26 cellular contexts compared by ENCODE assay signal in genomic region chr3:155189478-155189877, GRCh38.
A peak's percentile ranks its signal among the peaks of the same experiment; 100 is the strongest.
DNase-seq lines count a peak whose midpoint lies in the region; ATAC-seq, FAIRE-seq and TF ChIP-seq lines count a peak whose summit lies in the region.
"Had no signal": no experiment of that assay in that cellular context is flagged by ENCODE, and none has a peak within 500 bp of the region (broad histone marks: within the 10 kb centered on the region; RNA-seq: fewer than 3 reads in every experiment).

No MANE protein-coding gene starts in this region.

- in situ Hi-C loops in mammary epithelial cell (cut with MboI; ENCODE audit: low sequenced_read_pairs in 2 of 2) = no loop called here
- in situ Hi-C loops in GM12878 (cut with MboI) = no loop called here

- H4K20me1 ChIP-seq in mammary epithelial cell (ENCODE audit: insufficient read depth, low read length) (no peaks in the 10 kb centered on the region), GM12878 (ENCODE audit: control insufficient read depth, insufficient read depth) (no peaks in the 10 kb centered on the region)
- H4K20me1 ChIP-seq: BLaER1 treated with 17β-estradiol and CSF1 and Interleukin-3, amounts not matched to agents 10 nM and 100 nM had no signal

- CTCF ChIA-PET in MCF 10A (lab: Yijun Ruan, JAX) (no interaction called here), mammary epithelial cell (lab: Charles Lee; ENCODE audit: low non-redundant PET) (no interaction called here), GM12878 (lab: Yijun Ruan, JAX) (interaction anchor here (0.6 kb wide), 1 partner anchor 24 kb away, joined by 4 read pairs; no protein-coding TSS in a partner anchor)
- CTCF ChIA-PET in activated CD4-positive, alpha-beta T cell treated with anti-CD3 and anti-CD28 coated beads, Interleukin-2, amount 10 ng/mL, durations not matched to agents 7 days and 5 days (lab: Charles Lee) = no interaction called here

- H3K79me2 ChIP-seq in mammary epithelial cell (ENCODE audit: insufficient read depth, low read length) (no peaks in the 10 kb centered on the region), GM12878 (ENCODE audit: control insufficient read depth, insufficient read depth, low read length) (no peaks in the 10 kb centered on the region)

- no peak for TF ChIP-seq EP300 in GM12878 (IDR thresholded peaks at IDR 0.05; ENCODE audit: borderline replicate concordance in 1 of 2, control insufficient read depth in 1 of 2, low read depth in 2 of 2, low read length in 2 of 2)

- SMC1A ChIA-PET in GM12878 (lab: Charles Lee; ENCODE audit: uncharacterized antibody, unreplicated experiment) = no interaction called here

- TF ChIP-seq POLR2A in GM12878 (IDR thresholded peaks at IDR 0.05; ENCODE audit: low read depth, low read length) = no peak

- RAD21 ChIA-PET in GM12878 (lab: Charles Lee; ENCODE audit: unreplicated experiment) = no interaction called here

- H3K4me1 ChIP-seq in mammary epithelial cell (ENCODE audit: insufficient read depth, low read length) (peaks cover 5% of the 10 kb centered on the region), GM12878 (ENCODE audit: control insufficient read depth, insufficient read depth, low read length) (no peaks in the 10 kb centered on the region)
- H3K4me1 ChIP-seq: A549, BE2C had no signal

- POLR2A ChIA-PET in MCF 10A (lab: Yijun Ruan, JAX) = interaction anchor here (0.6 to 1.2 kb wide), 2 partner anchors 25 to 217 kb away, joined by 3 read pairs; no protein-coding TSS in a partner anchor
- POLR2A ChIA-PET in GM12878 (lab: Charles Lee) = no interaction called here
- POLR2A ChIA-PET in activated CD4-positive, alpha-beta T cell treated with anti-CD3 and anti-CD28 coated beads, Interleukin-2, amount 10 ng/mL, durations not matched to agents 7 days and 5 days (lab: Charles Lee) = no interaction called here

- intact Hi-C loops in MCF 10A (cut with micrococcal nuclease) = no loop called here
- intact Hi-C loops in mammary epithelial cell (cut with micrococcal nuclease) = loop anchor here (10.0 kb wide), 1 partner anchor 235 kb away; no protein-coding TSS in a partner anchor
- intact Hi-C loops in GM12878 (cut with micrococcal nuclease; ENCODE audit: unreplicated experiment) = no loop called here

- H3K27ac Mint-ChIP-seq in MCF 10A (ENCODE audit: low read depth, unreplicated experiment) = peak overlapping the region; percentile 9
- no peak overlapping the region for H3K27ac Mint-ChIP-seq in activated CD4-positive, alpha-beta T cell treated with anti-CD3 and anti-CD28 coated beads, Interleukin-2, amount 10 ng/mL, durations not matched to agents 7 days and 5 days
- H3K27ac Mint-ChIP-seq: CD14-positive monocyte; CD4-positive, alpha-beta T cell; CD8-positive, alpha-beta memory T cell had no signal

- H3K9me3 Mint-ChIP-seq in MCF 10A (ENCODE audit: unreplicated experiment) = no peaks in the 10 kb centered on the region
- H3K9me3 Mint-ChIP-seq in activated CD4-positive, alpha-beta T cell treated with anti-CD3 and anti-CD28 coated beads, Interleukin-2, amount 10 ng/mL, durations not matched to agents 7 days and 5 days = no peaks in the 10 kb centered on the region
- H3K9me3 Mint-ChIP-seq: CD4-positive, alpha-beta T cell; H9 had no signal

- no peaks in the 10 kb centered on the region for H3K36me3 ChIP-seq in mammary epithelial cell (ENCODE audit: insufficient read depth, low read length)
- no peaks in the 10 kb centered on the region for H3K36me3 ChIP-seq in GM12878 (ENCODE audit: control insufficient read depth in 2 of 2, insufficient read depth in 2 of 2, low read length in 1 of 2)
- H3K36me3 ChIP-seq: BE2C; BLaER1 treated with 17β-estradiol and CSF1 and Interleukin-3, amounts not matched to agents 10 nM and 100 nM had no signal

- TF ChIP-seq CTCF in MCF 10A (IDR thresholded peaks at IDR 0.05; ENCODE audit: unreplicated experiment) (no peak), mammary epithelial cell (conservative IDR thresholded peaks at IDR 0.05 in 1 of 2, IDR thresholded peaks at IDR 0.05 in 1 of 2; ENCODE audit: extremely low read depth in 1 of 2, insufficient read depth in 1 of 2, low read depth in 1 of 2, low read length in 2 of 2) (no peak), GM12878 (IDR thresholded peaks at IDR 0.05 in 2 of 3, conservative IDR thresholded peaks at IDR 0.05 in 1 of 3; ENCODE audit: control insufficient read depth in 2 of 3, extremely low read depth in 1 of 3, insufficient read depth in 1 of 3, low read depth in 3 of 3, low read length in 3 of 3) (no peak)

- H2AFZ ChIP-seq in mammary epithelial cell (ENCODE audit: low read depth, low read length) (no peak overlapping the region), GM12878 (ENCODE audit: control insufficient read depth, low read depth, low read length) (no peak overlapping the region)
- H2AFZ ChIP-seq: GM23248 had no signal

- H3K27me3 ChIP-seq in mammary epithelial cell (ENCODE audit: insufficient read depth, low read length) (no peaks in the 10 kb centered on the region), GM12878 (replicated peaks in 1 of 2; ENCODE audit: control insufficient read depth in 2 of 2, insufficient read depth in 2 of 2, low read length in 1 of 2) (no peaks in the 10 kb centered on the region)
- H3K27me3 ChIP-seq: BE2C; BLaER1 treated with 17β-estradiol and CSF1 and Interleukin-3, amounts not matched to agents 10 nM and 100 nM had no signal

- ATAC-seq in GM12878 (peak; percentile 65), HG03025 (IDR thresholded peaks at IDR 0.05; ENCODE audit: low FRiP score, unreplicated experiment) (no peak)
- ATAC-seq: A549, HCT116 had no signal

- DNase-seq in MCF 10A (ENCODE audit: unreplicated experiment) (no peak), mammary epithelial cell (no peak), GM12878 (ENCODE audit: low read depth, low spot score) (no peak), putamen (ENCODE audit: low spot score) (peak; percentile 61), dedifferentiated amniotic fluid mesenchymal stem cell (ENCODE audit: extremely low spot score) (no peak)
- no peak for DNase-seq in activated CD4-positive, alpha-beta T cell treated with anti-CD3 and anti-CD28 coated beads, Interleukin-2, amount 10 ng/mL, durations not matched to agents 7 days and 5 days
- DNase-seq: 8988T; ACHN; AML-193; BE2C; CD4-positive, alpha-beta T cell; CD8-positive, alpha-beta memory T cell; DMS 273 treated with DMSO at 0.1 percent for 48 hours; DMS79; EL; GDM1; GM23248; H9 had no signal

- BruUV-seq in MCF 10A (replicated peaks; lab: Mats Ljungman, UMichigan) (no TSS peak), mammary epithelial cell (replicated peaks; lab: Mats Ljungman, UMichigan) (no TSS peak), GM12878 (replicated peaks; lab: Mats Ljungman, UMichigan) (no TSS peak)

- no peaks in the 10 kb centered on the region for H3K9me3 ChIP-seq in mammary epithelial cell (replicated peaks; ENCODE audit: insufficient read depth, low read length)
- H3K9me3 ChIP-seq in GM12878 (replicated peaks; ENCODE audit: control insufficient read depth, insufficient read depth, low read length) = no peaks in the 10 kb centered on the region
- H3K9me3 ChIP-seq: A549, BE2C had no signal

- no peak for FAIRE-seq in GM12878 (lab: Jason Lieb, UNC)
- FAIRE-seq: A549, D721Med, GM12891, GM18507 had no signal

- H3K4me3 Mint-ChIP-seq in MCF 10A (ENCODE audit: unreplicated experiment) = no peak overlapping the region
- no peak overlapping the region for H3K4me3 Mint-ChIP-seq in activated CD4-positive, alpha-beta T cell treated with anti-CD3 and anti-CD28 coated beads, Interleukin-2, amount 10 ng/mL, durations not matched to agents 7 days and 5 days
- H3K4me3 Mint-ChIP-seq: CD14-positive monocyte; CD4-positive, alpha-beta T cell; CD8-positive, alpha-beta memory T cell; H9 had no signal

- no peak overlapping the region for H3K4me2 ChIP-seq in mammary epithelial cell (ENCODE audit: insufficient read depth, low read depth, low read length)
- no peak overlapping the region for H3K4me2 ChIP-seq in GM12878 (ENCODE audit: control insufficient read depth, insufficient read depth)
- H3K4me2 ChIP-seq: A549; BLaER1 treated with 17β-estradiol and CSF1 and Interleukin-3, amounts not matched to agents 10 nM and 100 nM had no signal

- H3K27me3 Mint-ChIP-seq in MCF 10A (ENCODE audit: insufficient read depth, unreplicated experiment) = no peaks in the 10 kb centered on the region
- no peaks in the 10 kb centered on the region for H3K27me3 Mint-ChIP-seq in activated CD4-positive, alpha-beta T cell treated with anti-CD3 and anti-CD28 coated beads, Interleukin-2, amount 10 ng/mL, durations not matched to agents 7 days and 5 days
- H3K27me3 Mint-ChIP-seq: CD4-positive, alpha-beta T cell had no signal

- H3K27ac ChIP-seq in mammary epithelial cell (ENCODE audit: insufficient read depth, low read depth, low read length) (no peak overlapping the region), GM12878 (ENCODE audit: control insufficient read depth, insufficient read depth) (no peak overlapping the region)
- H3K27ac ChIP-seq: A549; BLaER1 treated with 17β-estradiol and CSF1 and Interleukin-3, amounts not matched to agents 10 nM and 100 nM; GM23248 had no signal

- peaks cover 8% of the 10 kb centered on the region for H3K4me1 Mint-ChIP-seq in MCF 10A (ENCODE audit: insufficient read depth, unreplicated experiment)
- peaks cover under 1% of the 10 kb centered on the region for H3K4me1 Mint-ChIP-seq in activated CD4-positive, alpha-beta T cell treated with anti-CD3 and anti-CD28 coated beads, Interleukin-2, amount 10 ng/mL, durations not matched to agents 7 days and 5 days
- H3K4me1 Mint-ChIP-seq: CD8-positive, alpha-beta memory T cell had no signal

- H3K4me3 ChIP-seq in mammary epithelial cell (replicated peaks in 1 of 3; ENCODE audit: insufficient read depth in 1 of 3, low read depth in 2 of 3, low read length in 3 of 3) (no peak overlapping the region), GM12878 (no peak overlapping the region)
- H3K4me3 ChIP-seq: A549; BLaER1 treated with 17β-estradiol and CSF1 and Interleukin-3, amounts not matched to agents 10 nM and 100 nM; GM23248 had no signal

- WGBS in mammary epithelial cell (ENCODE audit: low coverage, missing lambda C conversion rate) = 74% methylated on average over 4 of the region's 4 CpGs
- WGBS in GM12878 (ENCODE audit: insufficient coverage, insufficient replicate concordance, low lambda C conversion rate, missing lambda C conversion rate) = 50% methylated on average over 4 of the region's 4 CpGs

- dilution Hi-C loops in mammary epithelial cell (cut with HindIII; ENCODE audit: low sequenced_read_pairs) = no loop called here

- H3K36me3 Mint-ChIP-seq in MCF 10A (ENCODE audit: insufficient read depth, unreplicated experiment) = no peaks in the 10 kb centered on the region
- H3K36me3 Mint-ChIP-seq in activated CD4-positive, alpha-beta T cell treated with anti-CD3 and anti-CD28 coated beads, Interleukin-2, amount 10 ng/mL, durations not matched to agents 7 days and 5 days (ENCODE audit: low read depth) = no peaks in the 10 kb centered on the region
- H3K36me3 Mint-ChIP-seq: CD14-positive monocyte; CD8-positive, alpha-beta memory T cell had no signal

- no peak overlapping the region for H3K9ac ChIP-seq in mammary epithelial cell (ENCODE audit: insufficient read depth, low read length)
- H3K9ac ChIP-seq in GM12878 (ENCODE audit: control insufficient read depth, insufficient read depth, low read length) = no peak overlapping the region
- H3K9ac ChIP-seq: BLaER1 treated with 17β-estradiol and CSF1 and Interleukin-3, amounts not matched to agents 10 nM and 100 nM; GM23248 had no signal

- TF ChIP-seq RAD21 in GM12878 (IDR thresholded peaks at IDR 0.05; ENCODE audit: insufficient read depth, low read depth, low read length) = no peak
